ENCODE assay signal across 9 cellular contexts in genomic region chr6:3200682-3201081, GRCh38.
"Had no signal": no experiment of that assay in that cellular context is flagged by ENCODE, and none has a peak within 500 bp of the region (broad histone marks: within the 10 kb centered on the region; RNA-seq: fewer than 3 reads in every experiment).

No MANE protein-coding gene starts in this region.

- H2AFZ ChIP-seq: GM23248 had no signal

- H3K9me3 ChIP-seq: HAP-1 had no signal

- H3K4me1 ChIP-seq: HAP-1 had no signal

- H3K4me3 ChIP-seq: GM23248, HAP-1 had no signal

- H3K9ac ChIP-seq: GM23248 had no signal

- H3K27ac ChIP-seq: GM23248, HL-60 had no signal

- DNase-seq: GM23248, GOT3, H7, HFFc6, IMR-90, KBM-7 had no signal

- ATAC-seq: HCT116 had no signal

- H3K36me3 ChIP-seq: HAP-1 had no signal
